ENCODE assay signal across 7 cellular contexts in genomic region chr2:110384121-110385119, GRCh38.
DNase-seq lines count a peak whose midpoint lies in the region; ATAC-seq, FAIRE-seq and TF ChIP-seq lines count a peak whose summit lies in the region.
"Not testable (repeated sequence)": the region's sequence is repeated elsewhere in the genome, so short reads cannot be mapped to it uniquely, and the experiment has no call there.

No MANE protein-coding gene starts in this region.

- POLR2A ChIA-PET in HCT116 (lab: Charles Lee); T-cell (lab: Charles Lee); endothelial cell of umbilical vein (lab: Charles Lee): not testable (repeated sequence)

- H3K4me1 Mint-ChIP-seq in T-cell; activated T-cell treated with anti-CD3 and anti-CD28 coated beads, Interleukin-2, amount 50 U/mL, for 72 hours (ENCODE audit: low read depth); stimulated activated effector memory CD8-positive, alpha-beta T cell treated with anti-CD3 and anti-CD28 coated beads, Interleukin-12 subunit alpha, Interleukin-12 subunit beta, amount 100 ng/mL, for 72 hours: not testable (repeated sequence)

- BruUV-seq in HCT116 (replicated peaks; lab: Mats Ljungman, UMichigan); endothelial cell of umbilical vein (replicated peaks; lab: Mats Ljungman, UMichigan): not testable (repeated sequence)

- 0 out of 2 replicates have a peak overlapping the region, but pooled peaks have one; percentile 33 for H3K4me2 ChIP-seq in HCT116 (ENCODE audit: low read length)
- H3K4me2 ChIP-seq in endothelial cell of umbilical vein (ENCODE audit: insufficient read depth, low read length): not testable (repeated sequence)

- H3K27me3 Mint-ChIP-seq in T-cell; activated T-cell treated with anti-CD3 and anti-CD28 coated beads, Interleukin-2, amount 50 U/mL, for 72 hours (ENCODE audit: low read depth): not testable (repeated sequence)

- H3K9me2 ChIP-seq in HCT116 (ENCODE audit: insufficient read depth): not testable (repeated sequence)

- dilution Hi-C loops in endothelial cell of umbilical vein (cut with MboI; ENCODE audit: extremely low pct_ligation_motif_present, low sequenced_read_pairs): not testable (repeated sequence)

- peak; percentile 83 for ATAC-seq in HCT116
- ATAC-seq in T-cell (replicated peaks in 1 of 4): peak in 3 of 4 experiments; percentile 16 to 26 (median 16)
- peak; percentile 57 to 69 for ATAC-seq in activated T-cell treated with anti-CD3 and anti-CD28 coated beads, Interleukin-2, amount 50 U/mL, for 72 hours (replicated peaks in 1 of 2)
- peak; percentile 86 for ATAC-seq in left ventricle myocardium superior
- peak; percentile 81 for ATAC-seq in lung (ENCODE audit: insufficient read depth, low FRiP score)
- ATAC-seq in stimulated activated effector memory CD8-positive, alpha-beta T cell treated with anti-CD3 and anti-CD28 coated beads, Interleukin-12 subunit alpha, Interleukin-12 subunit beta, amount 100 ng/mL, for 72 hours: peak; percentile 24

- H3K4me1 ChIP-seq in HCT116 (ENCODE audit: control insufficient read depth in 1 of 2, insufficient read depth in 2 of 2, low read length in 2 of 2); endothelial cell of umbilical vein (ENCODE audit: control insufficient read depth, extremely low read depth, insufficient read depth, low read length); lung (ENCODE audit: control insufficient read depth in 2 of 2, insufficient read depth in 2 of 2, low read length in 2 of 2): not testable (repeated sequence)

- H3K27ac ChIP-seq in HCT116 (ENCODE audit: low read depth, low read length); endothelial cell of umbilical vein (ENCODE audit: insufficient read depth, low read depth, low read length); lung (ENCODE audit: low read depth in 1 of 2, low read length in 1 of 2): not testable (repeated sequence)

- not testable (repeated sequence) for H3K9me3 ChIP-seq in HCT116 (ENCODE audit: control insufficient read depth in 1 of 2, insufficient read depth in 1 of 2, low read depth in 1 of 2, low read length in 2 of 2); endothelial cell of umbilical vein (replicated peaks; ENCODE audit: control insufficient read depth, insufficient read depth, low read length); lung (ENCODE audit: control insufficient read depth in 2 of 2, insufficient read depth in 1 of 2, low read length in 1 of 2)

- TF ChIP-seq POLR2A in HCT116 (IDR thresholded peaks at IDR 0.05; ENCODE audit: borderline replicate concordance, extremely low read depth, insufficient read depth, insufficient read length); endothelial cell of umbilical vein (IDR thresholded peaks at IDR 0.05; ENCODE audit: low read depth, low read length): not testable (repeated sequence)

- intact Hi-C loops in HCT116 (cut with micrococcal nuclease); endothelial cell of umbilical vein (cut with micrococcal nuclease); left ventricle myocardium superior (cut with micrococcal nuclease): not testable (repeated sequence)

- not testable (repeated sequence) for DNase-seq in HCT116 (ENCODE audit: low read depth, low spot score); T-cell; activated T-cell treated with anti-CD3 and anti-CD28 coated beads, Interleukin-2, amount 50 U/mL, for 72 hours; endothelial cell of umbilical vein (ENCODE audit: low read depth, low spot score); left ventricle myocardium superior; lung (ENCODE audit: low spot score); stimulated activated effector memory CD8-positive, alpha-beta T cell treated with anti-CD3 and anti-CD28 coated beads, Interleukin-12 subunit alpha, Interleukin-12 subunit beta, amount 100 ng/mL, for 72 hours (ENCODE audit: low spot score in 2 of 2)

- not testable (repeated sequence) for H3K36me3 Mint-ChIP-seq in T-cell; activated T-cell treated with anti-CD3 and anti-CD28 coated beads, Interleukin-2, amount 50 U/mL, for 72 hours (ENCODE audit: insufficient read depth in 2 of 2); stimulated activated effector memory CD8-positive, alpha-beta T cell treated with anti-CD3 and anti-CD28 coated beads, Interleukin-12 subunit alpha, Interleukin-12 subunit beta, amount 100 ng/mL, for 72 hours

- not testable (repeated sequence) for H3K9me3 Mint-ChIP-seq in T-cell; activated T-cell treated with anti-CD3 and anti-CD28 coated beads, Interleukin-2, amount 50 U/mL, for 72 hours; stimulated activated effector memory CD8-positive, alpha-beta T cell treated with anti-CD3 and anti-CD28 coated beads, Interleukin-12 subunit alpha, Interleukin-12 subunit beta, amount 100 ng/mL, for 72 hours

- H2AFZ ChIP-seq in HCT116 (ENCODE audit: low read depth, low read length, poor library complexity, severe bottlenecking); endothelial cell of umbilical vein (ENCODE audit: low read depth, low read length): not testable (repeated sequence)

- H3K4me3 ChIP-seq in HCT116 (replicated peaks in 1 of 2; ENCODE audit: low read depth in 1 of 2, low read length in 2 of 2); endothelial cell of umbilical vein (replicated peaks in 1 of 3; ENCODE audit: insufficient read depth in 1 of 3, low read depth in 1 of 3, low read length in 3 of 3); lung: not testable (repeated sequence)

- not testable (repeated sequence) for H4K20me1 ChIP-seq in HCT116 (ENCODE audit: insufficient read depth); endothelial cell of umbilical vein (replicated peaks; ENCODE audit: control insufficient read depth, extremely low read depth, insufficient read depth, low read length)

- H3K9ac ChIP-seq in HCT116 (ENCODE audit: low read length); endothelial cell of umbilical vein (replicated peaks; ENCODE audit: extremely low read depth, insufficient read depth, low read length): not testable (repeated sequence)

- H3K4me3 Mint-ChIP-seq in T-cell: peak overlapping the region in 1 of 3 donors; percentile 34
- peak overlapping the region in 1 of 2 donors; percentile 55 for H3K4me3 Mint-ChIP-seq in activated T-cell treated with anti-CD3 and anti-CD28 coated beads, Interleukin-2, amount 50 U/mL, for 72 hours
- H3K4me3 Mint-ChIP-seq in stimulated activated effector memory CD8-positive, alpha-beta T cell treated with anti-CD3 and anti-CD28 coated beads, Interleukin-12 subunit alpha, Interleukin-12 subunit beta, amount 100 ng/mL, for 72 hours: not testable (repeated sequence)

- WGBS in lung, 2 donors: no CpG with 5 or more reads among the region's 63 CpGs

- RAD21 ChIA-PET in HCT116 (lab: Charles Lee; ENCODE audit: low non-redundant PET in 1 of 2, low total read pairs in 2 of 2, uncharacterized antibody in 2 of 2, unreplicated experiment in 2 of 2): not testable (repeated sequence)

- not testable (repeated sequence) for H3K27me3 ChIP-seq in HCT116 (ENCODE audit: insufficient read depth, low read length); endothelial cell of umbilical vein (ENCODE audit: control insufficient read depth in 2 of 2, insufficient read depth in 2 of 2, low read length in 2 of 2); lung (ENCODE audit: control insufficient read depth, insufficient read depth)

- H3K9me1 ChIP-seq in endothelial cell of umbilical vein (replicated peaks; ENCODE audit: control insufficient read depth, extremely low read depth, insufficient read depth, low read length): not testable (repeated sequence)

- not testable (repeated sequence) for TF ChIP-seq CTCF in HCT116 (IDR thresholded peaks at IDR 0.05 in 2 of 3, conservative IDR thresholded peaks at IDR 0.05 in 1 of 3; ENCODE audit: borderline replicate concordance in 1 of 3, insufficient read depth in 1 of 3, low read depth in 2 of 3, low read length in 2 of 3); endothelial cell of umbilical vein (IDR thresholded peaks at IDR 0.05; ENCODE audit: extremely low read depth in 1 of 2, insufficient read depth in 1 of 2, low read depth in 1 of 2, low read length in 2 of 2); lung (IDR thresholded peaks at IDR 0.05; ENCODE audit: control extremely low read depth, extremely low read depth)

- not testable (repeated sequence) for TF ChIP-seq RAD21 in HCT116 (IDR thresholded peaks at IDR 0.05; ENCODE audit: low read depth)

- H3K27ac Mint-ChIP-seq in T-cell; activated T-cell treated with anti-CD3 and anti-CD28 coated beads, Interleukin-2, amount 50 U/mL, for 72 hours; stimulated activated effector memory CD8-positive, alpha-beta T cell treated with anti-CD3 and anti-CD28 coated beads, Interleukin-12 subunit alpha, Interleukin-12 subunit beta, amount 100 ng/mL, for 72 hours: not testable (repeated sequence)

- not testable (repeated sequence) for H3K79me2 ChIP-seq in HCT116 (ENCODE audit: insufficient read depth, low read length); endothelial cell of umbilical vein (ENCODE audit: control insufficient read depth, insufficient read depth, low read length)

- FAIRE-seq in endothelial cell of umbilical vein (lab: Jason Lieb, UNC): peak; percentile 95

- H3K36me3 ChIP-seq in HCT116 (ENCODE audit: control insufficient read depth in 1 of 2, insufficient read depth in 2 of 2, low read length in 2 of 2); endothelial cell of umbilical vein (ENCODE audit: control insufficient read depth in 2 of 2, extremely low read depth in 1 of 2, insufficient read depth in 2 of 2, low read length in 2 of 2); lung (ENCODE audit: control insufficient read depth in 2 of 2, insufficient read depth in 2 of 2, low read length in 2 of 2): not testable (repeated sequence)

- CTCF ChIA-PET in HCT116 (lab: Charles Lee); T-cell (lab: Charles Lee); endothelial cell of umbilical vein (lab: Charles Lee): not testable (repeated sequence)

Comparison
In these comparisons a context has a peak if more than half of its experiments do, and no peak if none do; other contexts are left out.
1. ATAC-seq: peak in every context shown above with its lines; median percentile 86 in left ventricle myocardium superior; 83 in HCT116; 81 in lung; 63 in activated T-cell treated with anti-CD3 and anti-CD28 coated beads, Interleukin-2, amount 50 U/mL, for 72 hours; 24 in stimulated activated effector memory CD8-positive, alpha-beta T cell treated with anti-CD3 and anti-CD28 coated beads, Interleukin-12 subunit alpha, Interleukin-12 subunit beta, amount 100 ng/mL, for 72 hours; 16 in T-cell.